Comparison of ENCODE assay signal across 12 cellular contexts in the genomic region with DNA sequence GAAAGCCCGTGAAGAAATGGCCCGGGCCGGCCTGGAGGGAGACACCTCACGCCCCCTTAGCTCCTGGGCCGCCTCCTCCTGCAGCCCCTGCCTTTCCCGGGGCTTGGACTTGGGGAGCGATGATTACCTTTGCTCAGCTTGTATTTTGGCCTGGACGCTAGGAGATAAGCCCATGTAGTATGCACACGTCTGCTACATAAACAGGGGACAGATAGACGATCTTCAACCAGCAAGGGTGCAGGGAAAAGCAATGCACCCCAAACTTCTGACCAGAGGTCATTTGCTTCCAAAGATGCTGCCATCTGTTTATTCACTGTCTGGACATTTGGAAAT. TPM values are rescaled to one million over a fixed set of nuclear protein-coding genes. Genes with fewer than 3 reads are reported as not detected.
DNase-seq lines count a peak whose midpoint lies in the region; ATAC-seq, FAIRE-seq and TF ChIP-seq lines count a peak whose summit lies in the region.
"Had no signal": no experiment of that assay in that cellular context is flagged by ENCODE, and none has a peak within 500 bp of the region (broad histone marks: within the 10 kb centered on the region; RNA-seq: fewer than 3 reads in every experiment).

No MANE protein-coding gene starts in this region.

- H3K4me1 ChIP-seq in A549 (peaks cover 11% of the 10 kb centered on the region; the same call in 2 of the 3 replicates), endodermal cell (ENCODE audit: control insufficient read depth, insufficient read depth, low read length) (peaks cover 2% of the 10 kb centered on the region)
- peaks cover 31% of the 10 kb centered on the region for H3K4me1 ChIP-seq in CD8-positive, alpha-beta memory T cell (ENCODE audit: insufficient read depth, low read length)

- ATAC-seq in A549: no peak
- no peak for ATAC-seq in HG02763 (IDR thresholded peaks at IDR 0.05; ENCODE audit: unreplicated experiment)
- no peak for ATAC-seq in HG03196 (IDR thresholded peaks at IDR 0.05; ENCODE audit: unreplicated experiment)
- ATAC-seq: activated CD4-positive, alpha-beta T cell treated with anti-CD3 and anti-CD28 coated beads for 36 hours had no signal

- DNase-seq in A549 (ENCODE audit: low read depth in 1 of 2, low spot score in 1 of 2): no peak
- no peak for DNase-seq in CD8-positive, alpha-beta memory T cell
- DNase-seq in MG63: no peak
- no peak for DNase-seq in endodermal cell
- no peak for DNase-seq in activated effector memory CD4-positive, alpha-beta T cell treated with Interleukin-2 at 50 U/mL for 16 hours
- DNase-seq in GM19239 (ENCODE audit: insufficient read length, low spot score): no peak
- DNase-seq: activated CD4-positive, alpha-beta T cell treated with anti-CD3 and anti-CD28 coated beads for 36 hours; activated gamma-delta T cell had no signal

- H3K4me2 ChIP-seq in A549: 0 out of 3 replicates have a peak overlapping the region, but pooled peaks have one; percentile 89
- H3K4me2 ChIP-seq: BLaER1 treated with 17β-estradiol and CSF1 and Interleukin-3, amounts not matched to agents 10 nM and 100 nM had no signal

- peaks cover 0 to 2% (median 0%) of the 10 kb centered on the region in 5 donors for H3K9me3 Mint-ChIP-seq in CD8-positive, alpha-beta memory T cell
- no peaks in the 10 kb centered on the region for H3K9me3 Mint-ChIP-seq in endodermal cell

- peak overlapping the region in 1 of 8 donors; percentile 23 for H3K27ac Mint-ChIP-seq in CD8-positive, alpha-beta memory T cell
- no peak overlapping the region for H3K27ac Mint-ChIP-seq in endodermal cell
- H3K27ac Mint-ChIP-seq: activated CD4-positive, alpha-beta T cell treated with anti-CD3 and anti-CD28 coated beads for 36 hours had no signal

- POLR2A ChIA-PET in A549 (lab: Yijun Ruan, JAX): no interaction called here
- POLR2A ChIA-PET in CD8-positive, alpha-beta memory T cell (lab: Charles Lee): no interaction called here

- H3K36me3 Mint-ChIP-seq in CD8-positive, alpha-beta memory T cell: peaks cover 0 to 6% (median 2%) of the 10 kb centered on the region in 3 donors
- H3K36me3 Mint-ChIP-seq in endodermal cell (ENCODE audit: low read depth): no peaks in the 10 kb centered on the region

- H3K27me3 ChIP-seq in CD8-positive, alpha-beta memory T cell (ENCODE audit: insufficient read depth, low read length, poor library complexity, severe bottlenecking): peaks cover 20% of the 10 kb centered on the region
- H3K27me3 ChIP-seq in MG63 (no peaks in the 10 kb centered on the region), endodermal cell (ENCODE audit: control insufficient read depth, insufficient read depth, low read length, poor library complexity, severe bottlenecking) (peaks cover 70% of the 10 kb centered on the region)

- no peaks in the 10 kb centered on the region for H3K36me3 ChIP-seq in CD8-positive, alpha-beta memory T cell (ENCODE audit: insufficient read depth, low read length)
- H3K36me3 ChIP-seq in MG63 (no peaks in the 10 kb centered on the region; the same call in 1 of the 2 replicates), endodermal cell (ENCODE audit: control insufficient read depth, insufficient read depth, low read length) (no peaks in the 10 kb centered on the region)

- WGBS in A549 (ENCODE audit: missing lambda C conversion rate): 70% methylated on average over 5 of the region's 10 CpGs
- WGBS in endodermal cell (ENCODE audit: insufficient coverage in 1 of 2, insufficient read length in 1 of 2), 2 experiments: 27 to 37% methylated on average over 9 to 10 of the region's 10 CpGs

- H3K9me3 ChIP-seq in A549 (no peaks in the 10 kb centered on the region), MG63 (no peaks in the 10 kb centered on the region), endodermal cell (ENCODE audit: control insufficient read depth, low read length) (no peaks in the 10 kb centered on the region)
- no peaks in the 10 kb centered on the region for H3K9me3 ChIP-seq in CD8-positive, alpha-beta memory T cell (ENCODE audit: low read length)

- H3K4me3 ChIP-seq in A549 (no peak overlapping the region), MG63 (peak overlapping the region; percentile 54), endodermal cell (ENCODE audit: low read length) (no peak overlapping the region)
- no peak overlapping the region for H3K4me3 ChIP-seq in CD8-positive, alpha-beta memory T cell (ENCODE audit: low read length)

- TF ChIP-seq CTCF in A549 (IDR thresholded peaks at IDR 0.05): no peak
- TF ChIP-seq CTCF in endodermal cell (conservative IDR thresholded peaks at IDR 0.05): no peak

- no peak for TF ChIP-seq RAD21 in A549 (conservative IDR thresholded peaks at IDR 0.05 in 1 of 2, IDR thresholded peaks at IDR 0.05 in 1 of 2)

- H3K27ac ChIP-seq in A549: no peak overlapping the region
- no peak overlapping the region for H3K27ac ChIP-seq in CD8-positive, alpha-beta memory T cell (ENCODE audit: low read depth, low read length)
- no peak overlapping the region for H3K27ac ChIP-seq in endodermal cell (ENCODE audit: low read depth, low read length)
- H3K27ac ChIP-seq: BLaER1 treated with 17β-estradiol and CSF1 and Interleukin-3, amounts not matched to agents 10 nM and 100 nM had no signal

- CTCF ChIA-PET in A549 (lab: Yijun Ruan, JAX): interaction anchor here (1.4 kb wide), 1 partner anchor 163 kb away, joined by 5 read pairs; no protein-coding TSS in a partner anchor
- CTCF ChIA-PET in CD8-positive, alpha-beta memory T cell (lab: Charles Lee): interaction anchor here (0.8 kb wide), 1 partner anchor 31 kb away, joined by 3 read pairs; no protein-coding TSS in a partner anchor

- no peak overlapping the region for H3K9ac ChIP-seq in endodermal cell (ENCODE audit: extremely low read depth, low read length, poor library complexity, severe bottlenecking)
- H3K9ac ChIP-seq: BLaER1 treated with 17β-estradiol and CSF1 and Interleukin-3, amounts not matched to agents 10 nM and 100 nM had no signal

- no peak for TF ChIP-seq POLR2A in A549 (IDR thresholded peaks at IDR 0.05; ENCODE audit: low read length)

- peak overlapping the region in 5 of 7 donors; percentile 25 to 76 (median 46) for H3K4me3 Mint-ChIP-seq in CD8-positive, alpha-beta memory T cell
- H3K4me3 Mint-ChIP-seq in endodermal cell: peak overlapping the region; percentile 42
- H3K4me3 Mint-ChIP-seq: activated CD4-positive, alpha-beta T cell treated with anti-CD3 and anti-CD28 coated beads for 36 hours had no signal

- no peak for TF ChIP-seq EP300 in A549 (IDR thresholded peaks at IDR 0.05)

- H3K4me1 Mint-ChIP-seq in CD8-positive, alpha-beta memory T cell: peaks cover 17 to 30% (median 23%) of the 10 kb centered on the region in 3 donors
- peaks cover 8% of the 10 kb centered on the region for H3K4me1 Mint-ChIP-seq in endodermal cell

- H3K27me3 Mint-ChIP-seq in CD8-positive, alpha-beta memory T cell: peaks cover 27 to 55% of the 10 kb centered on the region in 2 donors
- H3K27me3 Mint-ChIP-seq in endodermal cell (ENCODE audit: insufficient read depth): peaks cover 76% of the 10 kb centered on the region

- FAIRE-seq in A549 (lab: Jason Lieb, UNC): no peak
- FAIRE-seq in GM19239 (lab: Jason Lieb, UNC): no peak
- FAIRE-seq: bronchial epithelial cell had no signal

RNA-seq across cellular contexts. Expression of gene TP73, which starts 0.9 kb away (rescaled TPM):
- polyA plus RNA-seq in A549 (2011; rRNA removed): 0.01 TPM in 1 of 2 replicates, not detected in the other
- polyA plus RNA-seq in A549 (2012; cell fraction: cytosol; rRNA removed): 0.11 and 0.21 TPM in 2 replicates
- polyA plus RNA-seq in A549 (2012; cell fraction: nucleus; rRNA removed): 0.40 and 0.46 TPM in 2 replicates
- polyA plus RNA-seq in A549 (2017; fragmentation: RNase III; extraction: RNeasy Plus Mini Kit Qiagen cat#74134 plus additional on column Dnase treatment): 0.09 to 0.25 TPM (median 0.16 TPM) in 3 replicates
- 0.04 TPM in 1 of 2 replicates, not detected in the other for polyA minus RNA-seq in A549 (2011; rRNA and poly(A)+ RNA removed)
- total RNA-seq in CD8-positive, alpha-beta memory T cell: under 1 TPM; 0.49 to 0.63 TPM
- polyA plus RNA-seq in CD8-positive, alpha-beta memory T cell: 0.20 TPM
- 3.1 and 8.3 TPM in 2 replicates for total RNA-seq in MG63 (2014; rRNA removed; shearing (Covaris generic); ENCODE audit: low replicate concordance)
- 1 to 10 TPM; 3.4 to 3.5 TPM for total RNA-seq in endodermal cell
- 0.61 TPM for polyA plus RNA-seq in endodermal cell (2013, experiment 1 of 2)
- 0.33 TPM for polyA plus RNA-seq in endodermal cell (2013, experiment 2 of 2)

RNA-seq across cellular contexts. Expression of gene WRAP73, which starts 3.3 kb away (rescaled TPM):
- polyA plus RNA-seq in A549 (2011; rRNA removed): 16.1 and 18.4 TPM in 2 replicates
- polyA plus RNA-seq in A549 (2012; cell fraction: cytosol; rRNA removed): 26.9 and 35.9 TPM in 2 replicates
- polyA plus RNA-seq in A549 (2012; cell fraction: nucleus; rRNA removed): 64.5 and 65.1 TPM in 2 replicates
- polyA plus RNA-seq in A549 (2017; fragmentation: RNase III; extraction: RNeasy Plus Mini Kit Qiagen cat#74134 plus additional on column Dnase treatment): 12.1 to 15.4 TPM (median 12.9 TPM) in 3 replicates
- polyA minus RNA-seq in A549 (2011; rRNA and poly(A)+ RNA removed): 16.7 and 26.1 TPM in 2 replicates
- 10 to 100 TPM; 26.1 to 30.7 TPM for total RNA-seq in CD8-positive, alpha-beta memory T cell
- 33.8 TPM for polyA plus RNA-seq in CD8-positive, alpha-beta memory T cell
- total RNA-seq in MG63 (2014; rRNA removed; shearing (Covaris generic); ENCODE audit: low replicate concordance): 37.6 and 52.7 TPM in 2 replicates
- total RNA-seq in endodermal cell: 10 to 100 TPM; 29.8 to 32.5 TPM
- polyA plus RNA-seq in endodermal cell (2013, experiment 1 of 2): 31.6 TPM
- 27.3 TPM for polyA plus RNA-seq in endodermal cell (2013, experiment 2 of 2)

RNA-seq across cellular contexts. Expression of gene TPRG1L, which starts 28.4 kb away (rescaled TPM):
- polyA plus RNA-seq in A549 (2011; rRNA removed): 13.1 and 15.8 TPM in 2 replicates
- 11.4 and 14.6 TPM in 2 replicates for polyA plus RNA-seq in A549 (2012; cell fraction: cytosol; rRNA removed)
- 6.2 and 7.1 TPM in 2 replicates for polyA plus RNA-seq in A549 (2012; cell fraction: nucleus; rRNA removed)
- 18.4 to 20.1 TPM (median 18.7 TPM) in 3 replicates for polyA plus RNA-seq in A549 (2017; fragmentation: RNase III; extraction: RNeasy Plus Mini Kit Qiagen cat#74134 plus additional on column Dnase treatment)
- 13.8 and 18.7 TPM in 2 replicates for polyA minus RNA-seq in A549 (2011; rRNA and poly(A)+ RNA removed)
- total RNA-seq in CD8-positive, alpha-beta memory T cell: 10 to 100 TPM; 18.9 to 21.1 TPM
- 47.7 TPM for polyA plus RNA-seq in CD8-positive, alpha-beta memory T cell
- total RNA-seq in MG63 (2014; rRNA removed; shearing (Covaris generic); ENCODE audit: low replicate concordance): 32.4 and 34.5 TPM in 2 replicates
- total RNA-seq in endodermal cell: 10 to 100 TPM; 50.4 to 56.4 TPM
- 30.8 TPM for polyA plus RNA-seq in endodermal cell (2013, experiment 1 of 2)
- polyA plus RNA-seq in endodermal cell (2013, experiment 2 of 2): 32.3 TPM

RNA-seq across cellular contexts. Expression of gene MEGF6, which starts 41.9 kb away (rescaled TPM):
- 0.66 and 0.82 TPM in 2 replicates for polyA plus RNA-seq in A549 (2011; rRNA removed)
- polyA plus RNA-seq in A549 (2012; cell fraction: cytosol; rRNA removed): 2.3 and 3.2 TPM in 2 replicates
- polyA plus RNA-seq in A549 (2012; cell fraction: nucleus; rRNA removed): 23.8 and 39.3 TPM in 2 replicates
- polyA plus RNA-seq in A549 (2017; fragmentation: RNase III; extraction: RNeasy Plus Mini Kit Qiagen cat#74134 plus additional on column Dnase treatment): 10.2 to 13.7 TPM (median 12.7 TPM) in 3 replicates
- 0.39 and 0.41 TPM in 2 replicates for polyA minus RNA-seq in A549 (2011; rRNA and poly(A)+ RNA removed)
- 10 to 100 TPM; 10.8 to 12.0 TPM for total RNA-seq in CD8-positive, alpha-beta memory T cell
- 3.4 TPM for polyA plus RNA-seq in CD8-positive, alpha-beta memory T cell
- total RNA-seq in MG63 (2014; rRNA removed; shearing (Covaris generic); ENCODE audit: low replicate concordance): 121 and 198 TPM in 2 replicates
- total RNA-seq in endodermal cell: 100 to 1,000 TPM in 1 of 2 donors, 10 to 100 TPM in 1; 83.0 to 103 TPM
- polyA plus RNA-seq in endodermal cell (2013, experiment 1 of 2): 28.4 TPM
- polyA plus RNA-seq in endodermal cell (2013, experiment 2 of 2): 20.2 TPM
